ENCODE assay signal across 8 cellular contexts in the genomic region with DNA sequence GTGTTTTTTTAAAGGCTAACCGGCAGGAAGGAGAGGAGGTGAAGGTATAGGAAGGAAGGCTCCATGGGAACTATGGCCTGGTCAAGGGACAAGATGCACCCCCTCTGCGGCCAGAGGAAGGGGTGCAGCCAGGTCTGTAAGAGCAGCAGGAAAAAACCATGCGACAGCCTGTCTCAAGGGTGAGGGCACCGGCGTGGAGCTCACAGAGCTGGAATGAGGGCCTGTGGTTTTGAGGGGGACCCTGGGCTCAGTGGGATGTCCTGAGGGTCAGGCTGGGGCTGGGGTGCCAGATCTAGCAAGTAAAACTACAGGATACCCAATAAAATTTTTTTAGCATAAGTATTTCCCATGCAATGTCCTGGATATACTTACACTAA. TPM values are rescaled to one million over a fixed set of nuclear protein-coding genes. Genes with fewer than 3 reads are reported as not detected.
DNase-seq lines count a peak whose midpoint lies in the region; ATAC-seq and TF ChIP-seq lines count a peak whose summit lies in the region.

No MANE protein-coding gene starts in this region.

- H3K4me2 ChIP-seq in DND-41 (ENCODE audit: insufficient read depth, low read length) (peak overlapping the region; percentile 96), trophoblast cell (ENCODE audit: low read length) (peak overlapping the region; percentile 85)

- H3K14ac ChIP-seq in trophoblast cell (ENCODE audit: low read length): peak overlapping the region; percentile 16

- peaks cover 32% of the 10 kb centered on the region for H3K36me3 ChIP-seq in DND-41 (ENCODE audit: insufficient read depth, low read length)
- H3K36me3 ChIP-seq in trophoblast cell (ENCODE audit: control insufficient read depth in 1 of 2, insufficient read depth in 2 of 2, low read length in 2 of 2): peaks cover 30 to 32% of the 10 kb centered on the region in 2 experiments

- H3K27me3 ChIP-seq in DND-41 (ENCODE audit: insufficient read depth, low read length, poor library complexity) (no peaks in the 10 kb centered on the region), trophoblast cell (ENCODE audit: insufficient read depth, low read length) (peaks cover 3% of the 10 kb centered on the region)

- no peak overlapping the region for H3K23ac ChIP-seq in trophoblast cell (ENCODE audit: low read length)

- WGBS in trophoblast cell (ENCODE audit: extremely low coverage, insufficient coverage, insufficient read length): no CpG with 5 or more reads among the region's 5 CpGs

- H3K79me1 ChIP-seq in trophoblast cell (ENCODE audit: low read length): peaks cover 13% of the 10 kb centered on the region

- POLR2A ChIA-PET in RWPE1 (lab: Yijun Ruan, JAX; ENCODE audit: low non-redundant PET): interaction anchor here (0.9 kb wide), 1 partner anchor 49 kb away, joined by 7 read pairs; the partner anchor contains the start of gene TRAF7

- H4K8ac ChIP-seq in trophoblast cell (ENCODE audit: low read depth, low read length): peak overlapping the region; percentile 94

- H2BK120ac ChIP-seq in trophoblast cell (ENCODE audit: insufficient read depth, low read length, poor library complexity): no peak overlapping the region

- no peak overlapping the region for H3K4ac ChIP-seq in trophoblast cell (ENCODE audit: low read depth, low read length)

- no peak overlapping the region for H2AK5ac ChIP-seq in trophoblast cell (ENCODE audit: low read length)

- H3K18ac ChIP-seq in trophoblast cell (ENCODE audit: low read length): peak overlapping the region; percentile 55

- peak; percentile 8; the same call in 2 of the 3 replicates for ATAC-seq in DND-41 (ENCODE audit: insufficient read depth, low read depth)

- H4K91ac ChIP-seq in trophoblast cell (ENCODE audit: low read depth, low read length): peak overlapping the region; percentile 30

- H3K4me1 ChIP-seq in DND-41 (ENCODE audit: insufficient read depth, low read length) (peaks cover 33% of the 10 kb centered on the region), trophoblast cell (ENCODE audit: control insufficient read depth in 1 of 2, insufficient read depth in 2 of 2, low read length in 2 of 2) (peaks cover 8 to 9% of the 10 kb centered on the region in 2 experiments)

- DNase-seq in DND-41 (no peak), RWPE1 (ENCODE audit: low spot score) (no peak), epithelial cell of proximal tubule (ENCODE audit: low read depth) (no peak), trophoblast cell (no peak), NCI-H2107 (lab: John Stamatoyannopoulos, UW) (no peak), kidney glomerular epithelial cell (lab: John Stamatoyannopoulos, UW) (no peak), mucosa of gallbladder (ENCODE audit: low spot score) (no peak), NCI-H1417 treated with DMSO at 0.1 percent for 48 hours (lab: John Stamatoyannopoulos, UW) (no peak)

- no peaks in the 10 kb centered on the region for H4K20me1 ChIP-seq in DND-41 (ENCODE audit: insufficient read depth, low read length)

- CTCF ChIA-PET in RWPE1 (lab: Yijun Ruan, JAX): interaction anchor here (1.3 kb wide), 1 partner anchor 10 kb away, joined by 7 read pairs; no protein-coding TSS in a partner anchor

- H4K12ac ChIP-seq in trophoblast cell (ENCODE audit: low read depth, low read length): peak overlapping the region; percentile 91

- H3K27ac ChIP-seq in DND-41 (ENCODE audit: low read length) (peak overlapping the region; percentile 99), RWPE1 (peak overlapping the region; percentile 93), trophoblast cell (ENCODE audit: low read depth, low read length) (no peak overlapping the region)

- H2AFZ ChIP-seq in DND-41 (ENCODE audit: low read depth, low read length) (peak overlapping the region; percentile 99), trophoblast cell (ENCODE audit: insufficient read depth, low read length, poor library complexity) (peak overlapping the region; percentile 83)

- H3K79me2 ChIP-seq in DND-41 (ENCODE audit: insufficient read depth, low read length): peaks cover 31% of the 10 kb centered on the region
- H3K79me2 ChIP-seq in trophoblast cell (ENCODE audit: control insufficient read depth, insufficient read depth, low read length, poor library complexity): peaks cover 8% of the 10 kb centered on the region

- H3K9me3 ChIP-seq in DND-41 (ENCODE audit: insufficient read depth, low read length, severe bottlenecking) (no peaks in the 10 kb centered on the region), trophoblast cell (ENCODE audit: insufficient read depth, low read depth, low read length) (no peaks in the 10 kb centered on the region)

- H3K4me3 ChIP-seq in DND-41 (ENCODE audit: low read depth in 1 of 2, low read length in 2 of 2) (peak overlapping the region; percentile 80 to 89; a peak in 3 of 4 replicates), epithelial cell of proximal tubule (ENCODE audit: low read depth, low read length) (peak overlapping the region; percentile 82), trophoblast cell (ENCODE audit: low read depth, low read length) (no peak overlapping the region)

- H3K9ac ChIP-seq in DND-41 (ENCODE audit: low read depth, low read length) (peak overlapping the region; percentile 91), trophoblast cell (ENCODE audit: low read length) (no peak overlapping the region)

- H2BK12ac ChIP-seq in trophoblast cell (ENCODE audit: low read length): no peak overlapping the region

- no peak for TF ChIP-seq CTCF in DND-41 (IDR thresholded peaks at IDR 0.05; ENCODE audit: borderline replicate concordance, extremely low read depth, low read length, poor library complexity, severe bottlenecking)
- TF ChIP-seq CTCF in RWPE1 (conservative IDR thresholded peaks at IDR 0.05; ENCODE audit: low read depth): no peak
- TF ChIP-seq CTCF in epithelial cell of proximal tubule (conservative IDR thresholded peaks at IDR 0.05; ENCODE audit: low read depth, low read length): no peak

- H2BK5ac ChIP-seq in trophoblast cell (ENCODE audit: low read depth, low read length, poor library complexity): no peak overlapping the region

RNA-seq across cellular contexts. Expression of gene MLST8, which starts 0.5 kb away (rescaled TPM):
- total RNA-seq in epithelial cell of proximal tubule: 98.2 and 134 TPM in 2 replicates
- polyA plus RNA-seq in trophoblast cell (2013): 37.7 and 39.2 TPM in 2 replicates
- 31.2 TPM for total RNA-seq in mucosa of gallbladder

RNA-seq across cellular contexts. Expression of gene BRICD5, which starts 5.9 kb away (rescaled TPM):
- total RNA-seq in epithelial cell of proximal tubule (5.3 and 10.1 TPM in 2 replicates), mucosa of gallbladder (15.2 TPM)
- 4.1 and 5.5 TPM in 2 replicates for polyA plus RNA-seq in trophoblast cell (2013)

RNA-seq across cellular contexts. Expression of gene CASKIN1, which starts 8.3 kb away (rescaled TPM):
- total RNA-seq in epithelial cell of proximal tubule (0.07 and 0.12 TPM in 2 replicates), mucosa of gallbladder (0.58 TPM)
- 0.44 and 0.67 TPM in 2 replicates for polyA plus RNA-seq in trophoblast cell (2013)

RNA-seq across cellular contexts. Expression of gene PGP, which starts 9.9 kb away (rescaled TPM):
- total RNA-seq in epithelial cell of proximal tubule (29.3 and 58.3 TPM in 2 replicates), mucosa of gallbladder (19.7 TPM)
- 36.6 and 37.5 TPM in 2 replicates for polyA plus RNA-seq in trophoblast cell (2013)

RNA-seq across cellular contexts. Expression of gene E4F1, which starts 18.7 kb away (rescaled TPM):
- total RNA-seq in epithelial cell of proximal tubule (33.7 and 36.4 TPM in 2 replicates), mucosa of gallbladder (33.3 TPM)
- polyA plus RNA-seq in trophoblast cell (2013): 11.3 and 12.5 TPM in 2 replicates
